9 cellular contexts compared by ENCODE assay signal in the genomic region with DNA sequence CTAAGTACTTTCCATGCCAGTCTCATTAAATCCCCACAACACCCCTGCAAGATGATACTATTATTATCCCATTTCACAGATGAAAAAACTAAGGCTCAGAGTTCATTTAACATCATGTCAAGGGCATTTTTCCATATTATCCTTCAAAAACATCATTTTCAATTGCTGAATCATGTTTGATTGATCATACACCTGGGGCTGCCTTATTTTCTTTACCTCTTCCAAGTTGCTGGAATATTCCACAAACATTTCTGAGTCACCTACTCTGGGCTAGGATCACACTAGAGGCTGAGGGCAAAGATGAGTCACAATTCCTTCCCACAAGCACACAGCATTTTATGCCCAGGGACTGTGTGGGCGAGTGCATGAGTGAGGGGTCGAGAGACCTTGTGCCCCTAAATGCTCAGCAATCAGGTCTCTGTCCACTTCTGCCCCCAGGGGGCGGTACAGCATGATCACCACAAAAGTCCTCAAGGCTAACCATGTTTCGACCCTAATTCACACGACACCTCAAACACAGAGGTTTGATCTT. TPM values are rescaled to one million over a fixed set of nuclear protein-coding genes. Genes with fewer than 3 reads are reported as not detected.
DNase-seq lines count a peak whose midpoint lies in the region; ATAC-seq, FAIRE-seq and TF ChIP-seq lines count a peak whose summit lies in the region.
"Had no signal": no experiment of that assay in that cellular context is flagged by ENCODE, and none has a peak within 500 bp of the region (broad histone marks: within the 10 kb centered on the region; RNA-seq: fewer than 3 reads in every experiment).

No MANE protein-coding gene starts in this region.

- H3K9ac ChIP-seq in endothelial cell of umbilical vein (replicated peaks; ENCODE audit: extremely low read depth, insufficient read depth, low read length), result no peak overlapping the region

- DNase-seq in CD8-positive, alpha-beta memory T cell, result peak; percentile 42 to 67 (median 47)
- peak; percentile 36 for DNase-seq in HT-29 (ENCODE audit: low spot score)
- peak; percentile 75 for DNase-seq in activated CD4-positive, alpha-beta T cell treated with anti-CD3 and anti-CD28 coated beads for 36 hours
- DNase-seq in endothelial cell of umbilical vein (ENCODE audit: low read depth, low spot score), result peak; percentile 58
- DNase-seq in skeletal muscle cell (ENCODE audit: low read depth), result peak; percentile 93
- no peak for DNase-seq in GOT3 (lab: John Stamatoyannopoulos, UW)

- peaks cover 7% of the 10 kb centered on the region for H3K9me3 ChIP-seq in CD8-positive, alpha-beta memory T cell (ENCODE audit: low read length)
- H3K9me3 ChIP-seq in endothelial cell of umbilical vein (replicated peaks; ENCODE audit: control insufficient read depth, insufficient read depth, low read length), result no peaks in the 10 kb centered on the region

- peaks cover 25 to 29% (median 26%) of the 10 kb centered on the region in 3 donors for H3K4me1 Mint-ChIP-seq in CD8-positive, alpha-beta memory T cell
- H3K4me1 Mint-ChIP-seq in activated CD4-positive, alpha-beta T cell treated with anti-CD3 and anti-CD28 coated beads for 36 hours, result peaks cover 19% of the 10 kb centered on the region

- H3K9me3 Mint-ChIP-seq in CD8-positive, alpha-beta memory T cell, result peaks cover 0 to 7% (median 0%) of the 10 kb centered on the region in 5 donors
- H3K9me3 Mint-ChIP-seq in activated CD4-positive, alpha-beta T cell treated with anti-CD3 and anti-CD28 coated beads for 36 hours (ENCODE audit: low read depth), result peaks cover 9% of the 10 kb centered on the region

- no peak overlapping the region for H3K4me3 Mint-ChIP-seq in CD8-positive, alpha-beta memory T cell
- no peak overlapping the region for H3K4me3 Mint-ChIP-seq in activated CD4-positive, alpha-beta T cell treated with anti-CD3 and anti-CD28 coated beads for 36 hours

- CTCF ChIA-PET in CD8-positive, alpha-beta memory T cell (lab: Charles Lee), result interaction anchor here (0.7 to 11.4 kb wide), 6 partner anchors 22 to 192 kb away, joined by 3 to 330 read pairs (median 6); a partner anchor contains a TSS
- CTCF ChIA-PET in activated CD4-positive, alpha-beta T cell treated with anti-CD3 and anti-CD28 coated beads for 36 hours (lab: Charles Lee), result interaction anchor here (0.6 to 1.5 kb wide), 8 partner anchors 14 to 695 kb away, joined by 3 to 7 read pairs (median 3); a partner anchor contains a TSS
- CTCF ChIA-PET in endothelial cell of umbilical vein (lab: Charles Lee), result interaction anchor here (0.6 to 2.1 kb wide), 6 partner anchors 10 to 192 kb away, joined by 3 to 6 read pairs (median 4); a partner anchor contains a TSS

- H3K4me3 ChIP-seq in CD8-positive, alpha-beta memory T cell (ENCODE audit: low read length), result no peak overlapping the region
- H3K4me3 ChIP-seq in endothelial cell of umbilical vein (replicated peaks in 1 of 3; ENCODE audit: insufficient read depth in 1 of 3, low read depth in 1 of 3, low read length in 3 of 3), result no peak overlapping the region
- no peak overlapping the region for H3K4me3 ChIP-seq in skeletal muscle cell (ENCODE audit: low read depth, low read length)

- peak; percentile 58 to 61 for TF ChIP-seq CTCF in endothelial cell of umbilical vein (IDR thresholded peaks at IDR 0.05; ENCODE audit: extremely low read depth in 1 of 2, insufficient read depth in 1 of 2, low read depth in 1 of 2, low read length in 2 of 2)

- ATAC-seq in activated CD4-positive, alpha-beta T cell treated with anti-CD3 and anti-CD28 coated beads for 36 hours, result peak; percentile 61
- ATAC-seq in GM21528 (IDR thresholded peaks at IDR 0.05; ENCODE audit: low FRiP score, unreplicated experiment), result no peak
- ATAC-seq in HG02798 (IDR thresholded peaks at IDR 0.05; ENCODE audit: poor library complexity, unreplicated experiment), result no peak

- no TSS peak for BruUV-seq in endothelial cell of umbilical vein (replicated peaks; lab: Mats Ljungman, UMichigan)

- no peak overlapping the region for H3K27ac ChIP-seq in CD8-positive, alpha-beta memory T cell (ENCODE audit: low read depth, low read length)
- H3K27ac ChIP-seq in endothelial cell of umbilical vein (ENCODE audit: insufficient read depth, low read depth, low read length), result no peak overlapping the region

- no peaks in the 10 kb centered on the region for H3K36me3 ChIP-seq in CD8-positive, alpha-beta memory T cell (ENCODE audit: insufficient read depth, low read length)
- no peaks in the 10 kb centered on the region for H3K36me3 ChIP-seq in endothelial cell of umbilical vein (ENCODE audit: control insufficient read depth in 2 of 2, extremely low read depth in 1 of 2, insufficient read depth in 2 of 2, low read length in 2 of 2)

- POLR2A ChIA-PET in CD8-positive, alpha-beta memory T cell (lab: Charles Lee), result interaction anchor here (1.0 kb wide), 1 partner anchor 20 kb away, joined by 3 read pairs; no protein-coding TSS in a partner anchor
- POLR2A ChIA-PET in activated CD4-positive, alpha-beta T cell treated with anti-CD3 and anti-CD28 coated beads for 36 hours (lab: Charles Lee), result no interaction called here
- POLR2A ChIA-PET in endothelial cell of umbilical vein (lab: Charles Lee), result interaction anchor here (0.6 kb wide), 1 partner anchor 27 kb away, joined by 3 read pairs; no protein-coding TSS in a partner anchor

- H2AFZ ChIP-seq in endothelial cell of umbilical vein (ENCODE audit: low read depth, low read length), result no peak overlapping the region

- no peaks in the 10 kb centered on the region for H3K79me2 ChIP-seq in endothelial cell of umbilical vein (ENCODE audit: control insufficient read depth, insufficient read depth, low read length)

- H3K27me3 Mint-ChIP-seq in CD8-positive, alpha-beta memory T cell, result peaks cover 0 to 3% of the 10 kb centered on the region in 2 donors
- H3K27me3 Mint-ChIP-seq in activated CD4-positive, alpha-beta T cell treated with anti-CD3 and anti-CD28 coated beads for 36 hours, result no peaks in the 10 kb centered on the region

- no peaks in the 10 kb centered on the region for H3K9me1 ChIP-seq in endothelial cell of umbilical vein (replicated peaks; ENCODE audit: control insufficient read depth, extremely low read depth, insufficient read depth, low read length)

- peaks cover 0 to 11% (median 3%) of the 10 kb centered on the region in 3 donors for H3K36me3 Mint-ChIP-seq in CD8-positive, alpha-beta memory T cell
- peaks cover 11% of the 10 kb centered on the region for H3K36me3 Mint-ChIP-seq in activated CD4-positive, alpha-beta T cell treated with anti-CD3 and anti-CD28 coated beads for 36 hours (ENCODE audit: low read depth)

- H3K27ac Mint-ChIP-seq in CD8-positive, alpha-beta memory T cell, result peak overlapping the region in 5 of 8 donors; percentile 55 to 92 (median 70)
- no peak overlapping the region for H3K27ac Mint-ChIP-seq in activated CD4-positive, alpha-beta T cell treated with anti-CD3 and anti-CD28 coated beads for 36 hours

- dilution Hi-C loops in endothelial cell of umbilical vein (cut with MboI; ENCODE audit: extremely low pct_ligation_motif_present, low sequenced_read_pairs), result no loop called here

- peaks cover 8% of the 10 kb centered on the region for H3K4me1 ChIP-seq in CD8-positive, alpha-beta memory T cell (ENCODE audit: insufficient read depth, low read length)
- H3K4me1 ChIP-seq in endothelial cell of umbilical vein (ENCODE audit: control insufficient read depth, extremely low read depth, insufficient read depth, low read length), result peaks cover under 1% of the 10 kb centered on the region

- no peak for TF ChIP-seq POLR2A in endothelial cell of umbilical vein (IDR thresholded peaks at IDR 0.05; ENCODE audit: low read depth, low read length)

- intact Hi-C loops in activated CD4-positive, alpha-beta T cell treated with anti-CD3 and anti-CD28 coated beads for 36 hours (cut with DNase I, micrococcal nuclease), result loop anchor here in 1 of 2 experiments (1.0 to 10.0 kb wide), 2 partner anchors 191 to 847 kb away; a partner anchor contains a TSS
- intact Hi-C loops in endothelial cell of umbilical vein (cut with micrococcal nuclease), result loop anchor here (1.0 kb wide), 2 partner anchors 191 to 481 kb away; a partner anchor contains a TSS

- H4K20me1 ChIP-seq in endothelial cell of umbilical vein (replicated peaks; ENCODE audit: control insufficient read depth, extremely low read depth, insufficient read depth, low read length), result no peaks in the 10 kb centered on the region

- peak; percentile 44 for FAIRE-seq in endothelial cell of umbilical vein (lab: Jason Lieb, UNC)

- no peaks in the 10 kb centered on the region for H3K27me3 ChIP-seq in CD8-positive, alpha-beta memory T cell (ENCODE audit: insufficient read depth, low read length, poor library complexity, severe bottlenecking)
- H3K27me3 ChIP-seq in endothelial cell of umbilical vein (ENCODE audit: control insufficient read depth in 2 of 2, insufficient read depth in 2 of 2, low read length in 2 of 2), result no peaks in the 10 kb centered on the region

- no peak overlapping the region for H3K4me2 ChIP-seq in endothelial cell of umbilical vein (ENCODE audit: insufficient read depth, low read length)

RNA-seq across cellular contexts. Expression of a gene that starts 14.1 kb away (rescaled TPM):
- total RNA-seq in CD8-positive, alpha-beta memory T cell, result not detected
- 0.66 TPM for polyA plus RNA-seq in CD8-positive, alpha-beta memory T cell
- total RNA-seq in HT-29 (2014; rRNA removed; shearing (Covaris generic)), result not detected in 2 replicates
- total RNA-seq in activated CD4-positive, alpha-beta T cell treated with anti-CD3 and anti-CD28 coated beads for 36 hours, result under 1 TPM; 0.21 to 0.28 TPM
- not detected in 2 replicates for total RNA-seq in endothelial cell of umbilical vein
- polyA plus RNA-seq in endothelial cell of umbilical vein, result not detected in 2 replicates
- polyA plus RNA-seq in endothelial cell of umbilical vein (2011; cell fraction: cytosol; rRNA removed), result not detected in 2 replicates
- polyA plus RNA-seq in endothelial cell of umbilical vein (2011; cell fraction: nucleus; rRNA removed), result not detected in 2 replicates
- polyA plus RNA-seq in endothelial cell of umbilical vein (2012), result not detected in 2 replicates
- polyA minus RNA-seq in endothelial cell of umbilical vein, result not detected in 2 replicates
- not detected for polyA minus RNA-seq in endothelial cell of umbilical vein (2011; cell fraction: cytosol; rRNA and poly(A)+ RNA removed)
- polyA minus RNA-seq in endothelial cell of umbilical vein (2011; cell fraction: nucleus; rRNA and poly(A)+ RNA removed), result not detected in 2 replicates
- total RNA-seq: NCI-H460 had no signal

RNA-seq across cellular contexts. Expression of a gene that starts 21.7 kb away (rescaled TPM):
- total RNA-seq in CD8-positive, alpha-beta memory T cell, result 10 to 100 TPM; 37.0 to 37.7 TPM
- 760 TPM for polyA plus RNA-seq in CD8-positive, alpha-beta memory T cell
- not detected in 2 replicates for total RNA-seq in HT-29 (2014; rRNA removed; shearing (Covaris generic))
- 10 to 100 TPM; 31.0 to 36.9 TPM for total RNA-seq in activated CD4-positive, alpha-beta T cell treated with anti-CD3 and anti-CD28 coated beads for 36 hours
- 0.62 and 1.2 TPM in 2 replicates for total RNA-seq in endothelial cell of umbilical vein
- polyA plus RNA-seq in endothelial cell of umbilical vein, result 1.0 and 1.8 TPM in 2 replicates
- 0.52 and 0.71 TPM in 2 replicates for polyA plus RNA-seq in endothelial cell of umbilical vein (2011; cell fraction: cytosol; rRNA removed)
- polyA plus RNA-seq in endothelial cell of umbilical vein (2011; cell fraction: nucleus; rRNA removed), result 1.0 and 1.6 TPM in 2 replicates
- polyA plus RNA-seq in endothelial cell of umbilical vein (2012), result 0.29 and 0.68 TPM in 2 replicates
- polyA minus RNA-seq in endothelial cell of umbilical vein, result 0.34 and 0.62 TPM in 2 replicates
- 1.1 TPM for polyA minus RNA-seq in endothelial cell of umbilical vein (2011; cell fraction: cytosol; rRNA and poly(A)+ RNA removed)
- 0.53 and 0.91 TPM in 2 replicates for polyA minus RNA-seq in endothelial cell of umbilical vein (2011; cell fraction: nucleus; rRNA and poly(A)+ RNA removed)
- total RNA-seq: NCI-H460 had no signal

RNA-seq across cellular contexts. Expression of a gene that starts 49.6 kb away (rescaled TPM):
- 100 to 1,000 TPM; 113 to 116 TPM for total RNA-seq in CD8-positive, alpha-beta memory T cell
- 302 TPM for polyA plus RNA-seq in CD8-positive, alpha-beta memory T cell
- total RNA-seq in HT-29 (2014; rRNA removed; shearing (Covaris generic)), result 71.1 and 91.3 TPM in 2 replicates
- 10 to 100 TPM; 67.3 to 83.8 TPM for total RNA-seq in activated CD4-positive, alpha-beta T cell treated with anti-CD3 and anti-CD28 coated beads for 36 hours
- total RNA-seq in endothelial cell of umbilical vein, result 74.8 and 75.0 TPM in 2 replicates
- 65.0 and 78.6 TPM in 2 replicates for polyA plus RNA-seq in endothelial cell of umbilical vein
- 88.6 and 96.2 TPM in 2 replicates for polyA plus RNA-seq in endothelial cell of umbilical vein (2011; cell fraction: cytosol; rRNA removed)
- polyA plus RNA-seq in endothelial cell of umbilical vein (2011; cell fraction: nucleus; rRNA removed), result 193 and 227 TPM in 2 replicates
- polyA plus RNA-seq in endothelial cell of umbilical vein (2012), result 98.1 and 134 TPM in 2 replicates
- polyA minus RNA-seq in endothelial cell of umbilical vein, result 57.8 and 58.6 TPM in 2 replicates
- polyA minus RNA-seq in endothelial cell of umbilical vein (2011; cell fraction: cytosol; rRNA and poly(A)+ RNA removed), result 28.8 TPM
- 26.9 and 38.7 TPM in 2 replicates for polyA minus RNA-seq in endothelial cell of umbilical vein (2011; cell fraction: nucleus; rRNA and poly(A)+ RNA removed)

RNA-seq across cellular contexts. Expression of a gene that starts 51.0 kb away (rescaled TPM):
- total RNA-seq in CD8-positive, alpha-beta memory T cell, result 10 to 100 TPM; 82.4 to 82.7 TPM
- polyA plus RNA-seq in CD8-positive, alpha-beta memory T cell, result 40.1 TPM
- total RNA-seq in HT-29 (2014; rRNA removed; shearing (Covaris generic)), result 91.8 and 98.9 TPM in 2 replicates
- 10 to 100 TPM; 69.3 to 87.1 TPM for total RNA-seq in activated CD4-positive, alpha-beta T cell treated with anti-CD3 and anti-CD28 coated beads for 36 hours
- total RNA-seq in endothelial cell of umbilical vein, result 48.1 and 50.7 TPM in 2 replicates
- 6.7 and 13.9 TPM in 2 replicates for polyA plus RNA-seq in endothelial cell of umbilical vein
- 15.8 and 16.0 TPM in 2 replicates for polyA plus RNA-seq in endothelial cell of umbilical vein (2011; cell fraction: cytosol; rRNA removed)
- 63.9 and 70.1 TPM in 2 replicates for polyA plus RNA-seq in endothelial cell of umbilical vein (2011; cell fraction: nucleus; rRNA removed)
- polyA plus RNA-seq in endothelial cell of umbilical vein (2012), result 35.0 and 37.2 TPM in 2 replicates
- polyA minus RNA-seq in endothelial cell of umbilical vein, result 45.0 and 49.8 TPM in 2 replicates
- polyA minus RNA-seq in endothelial cell of umbilical vein (2011; cell fraction: cytosol; rRNA and poly(A)+ RNA removed), result 16.8 TPM
- 112 and 125 TPM in 2 replicates for polyA minus RNA-seq in endothelial cell of umbilical vein (2011; cell fraction: nucleus; rRNA and poly(A)+ RNA removed)

Comparison
In these comparisons a context has a peak if more than half of its experiments do, and no peak if none do; other contexts are left out.
1. RNA of a gene that starts 21.7 kb away (total RNA-seq): 37.0 to 37.7 TPM in CD8-positive, alpha-beta memory T cell and 31.0 to 36.9 TPM in activated CD4-positive, alpha-beta T cell treated with anti-CD3 and anti-CD28 coated beads for 36 hours; 0.62 to 1.2 TPM in endothelial cell of umbilical vein and not detected in HT-29; every median in the first group is over 10 times any median in the second.